In the genomic region with DNA sequence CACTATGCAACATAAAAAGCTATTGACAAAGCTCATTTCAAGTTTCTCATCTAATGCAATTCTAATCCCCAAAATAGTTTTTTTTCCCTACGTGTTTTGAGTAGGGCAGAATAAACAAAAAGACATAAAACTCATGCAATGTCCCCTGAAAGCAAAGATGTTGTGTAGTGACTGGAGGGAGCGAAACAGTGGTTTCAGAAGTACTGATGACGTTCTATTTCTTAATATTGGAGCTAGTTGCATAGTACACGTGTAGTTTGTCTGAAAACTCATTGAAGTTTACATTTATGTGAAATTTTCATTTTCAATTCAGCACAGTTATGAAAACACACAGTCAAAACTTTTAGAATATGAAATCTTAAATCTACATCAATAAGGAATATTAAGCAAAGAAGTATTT, we compare ENCODE assay signal across 18 cellular contexts. TPM values are rescaled to one million over a fixed set of nuclear protein-coding genes. Genes with fewer than 3 reads are reported as not detected.
DNase-seq lines count a peak whose midpoint lies in the region; ATAC-seq, FAIRE-seq and TF ChIP-seq lines count a peak whose summit lies in the region.
"Had no signal": no experiment of that assay in that cellular context is flagged by ENCODE, and none has a peak within 500 bp of the region (broad histone marks: within the 10 kb centered on the region; RNA-seq: fewer than 3 reads in every experiment).

No MANE protein-coding gene starts in this region.

- H3K4me3 Mint-ChIP-seq in CD4-positive, CD25-positive, alpha-beta regulatory T cell = no peak overlapping the region
- H3K4me3 Mint-ChIP-seq: CD4-positive, alpha-beta T cell had no signal

- H3K4me3 ChIP-seq in CD4-positive, CD25-positive, alpha-beta regulatory T cell (ENCODE audit: low read depth, low read length) = peak overlapping the region; percentile 6
- no peak overlapping the region for H3K4me3 ChIP-seq in upper lobe of left lung
- H3K4me3 ChIP-seq: BLaER1, K562 had no signal

- no peaks in the 10 kb centered on the region for H3K27me3 Mint-ChIP-seq in CD4-positive, CD25-positive, alpha-beta regulatory T cell
- H3K27me3 Mint-ChIP-seq: CD4-positive, alpha-beta T cell had no signal

- peaks cover 0 to 5% (median 0%) of the 10 kb centered on the region in 7 donors for H3K9me3 Mint-ChIP-seq in CD4-positive, CD25-positive, alpha-beta regulatory T cell

- H3K27ac Mint-ChIP-seq in CD4-positive, CD25-positive, alpha-beta regulatory T cell = no peak overlapping the region
- H3K27ac Mint-ChIP-seq: CD4-positive, alpha-beta T cell had no signal

- H3K27me3 ChIP-seq in CD4-positive, CD25-positive, alpha-beta regulatory T cell (ENCODE audit: control insufficient read depth, insufficient read depth, low read length) = no peaks in the 10 kb centered on the region
- no peaks in the 10 kb centered on the region for H3K27me3 ChIP-seq in upper lobe of left lung
- H3K27me3 ChIP-seq: BLaER1 had no signal

- peaks cover 5% of the 10 kb centered on the region for H3K36me3 ChIP-seq in CD4-positive, CD25-positive, alpha-beta regulatory T cell (ENCODE audit: control insufficient read depth, insufficient read depth, low read length)
- H3K36me3 ChIP-seq in upper lobe of left lung = no peaks in the 10 kb centered on the region

- DNase-seq in CD4-positive, CD25-positive, alpha-beta regulatory T cell = no peak
- DNase-seq in GM18507 (ENCODE audit: extremely low spot score, insufficient read length, low read depth) (no peak), epithelial cell of prostate (ENCODE audit: low read depth, low spot score) (no peak), upper lobe of left lung (no peak), left cardiac atrium (no peak)
- DNase-seq: 8988T; AML-193; Calu3; CD4-positive, alpha-beta T cell; DMS 273 treated with DMSO at 0.1 percent for 48 hours; Karpas-422 had no signal

- 88 to 92% methylated on average over 4 of the region's 4 CpGs for WGBS in upper lobe of left lung, 2 donors

- intact Hi-C loops in left cardiac atrium (cut with DNase I) = no loop called here

- no peak for TF ChIP-seq CTCF in upper lobe of left lung (IDR thresholded peaks at IDR 0.05)

- peaks cover 25 to 68% (median 53%) of the 10 kb centered on the region in 4 donors for H3K4me1 Mint-ChIP-seq in CD4-positive, CD25-positive, alpha-beta regulatory T cell

- no peaks in the 10 kb centered on the region for H3K9me3 ChIP-seq in CD4-positive, CD25-positive, alpha-beta regulatory T cell (ENCODE audit: control insufficient read depth in 2 of 2, low read length in 2 of 2)
- H3K9me3 ChIP-seq in upper lobe of left lung = peaks cover 0 to 3% (median 0%) of the 10 kb centered on the region in 4 donors

- no peak overlapping the region for H3K27ac ChIP-seq in CD4-positive, CD25-positive, alpha-beta regulatory T cell (ENCODE audit: insufficient read depth, low read length, poor library complexity, severe bottlenecking)
- H3K27ac ChIP-seq in epithelial cell of prostate = peak overlapping the region; percentile 44
- no peak overlapping the region for H3K27ac ChIP-seq in upper lobe of left lung
- H3K27ac ChIP-seq: BLaER1, HL-60 had no signal

- no peak for ATAC-seq in CD4-positive, CD25-positive, alpha-beta regulatory T cell (ENCODE audit: low read depth in 2 of 2)
- peak; percentile 54 for ATAC-seq in HG02571 (IDR thresholded peaks at IDR 0.05; ENCODE audit: unreplicated experiment)
- no peak for ATAC-seq in upper lobe of left lung (ENCODE audit: low FRiP score in 2 of 2)
- no peak for ATAC-seq in left cardiac atrium
- ATAC-seq in GM21360 (IDR thresholded peaks at IDR 0.05; ENCODE audit: unreplicated experiment) = no peak
- ATAC-seq: HCT116, K562 had no signal

- TF ChIP-seq POLR2A in upper lobe of left lung (IDR thresholded peaks at IDR 0.05) = no peak

- H3K36me3 Mint-ChIP-seq in CD4-positive, CD25-positive, alpha-beta regulatory T cell = peaks cover 18% of the 10 kb centered on the region

- TF ChIP-seq EP300 in upper lobe of left lung (IDR thresholded peaks at IDR 0.05) = no peak

- peak; percentile 54 for FAIRE-seq in GM18507 (lab: Jason Lieb, UNC)
- FAIRE-seq: GM12892, K562 had no signal

- peaks cover 3% of the 10 kb centered on the region for H3K4me1 ChIP-seq in CD4-positive, CD25-positive, alpha-beta regulatory T cell (ENCODE audit: control insufficient read depth, insufficient read depth, low read length, poor library complexity, severe bottlenecking)
- peaks cover 0 to 16% (median 9%) of the 10 kb centered on the region in 4 donors for H3K4me1 ChIP-seq in upper lobe of left lung

RNA-seq across cellular contexts. Expression of a gene that starts 31.6 kb away (rescaled TPM):
- total RNA-seq in CD4-positive, CD25-positive, alpha-beta regulatory T cell = 67.6 TPM
- polyA plus RNA-seq in CD4-positive, CD25-positive, alpha-beta regulatory T cell = 10 to 100 TPM; 13.5 to 20.7 (median 15.6) TPM
- total RNA-seq in upper lobe of left lung (10 to 100 TPM; 11.9 to 78.8 (median 30.5) TPM), left cardiac atrium (10 to 100 TPM; 16.1 to 19.1 TPM)
